ENCODE assay signal across 9 cellular contexts in the genomic region with DNA sequence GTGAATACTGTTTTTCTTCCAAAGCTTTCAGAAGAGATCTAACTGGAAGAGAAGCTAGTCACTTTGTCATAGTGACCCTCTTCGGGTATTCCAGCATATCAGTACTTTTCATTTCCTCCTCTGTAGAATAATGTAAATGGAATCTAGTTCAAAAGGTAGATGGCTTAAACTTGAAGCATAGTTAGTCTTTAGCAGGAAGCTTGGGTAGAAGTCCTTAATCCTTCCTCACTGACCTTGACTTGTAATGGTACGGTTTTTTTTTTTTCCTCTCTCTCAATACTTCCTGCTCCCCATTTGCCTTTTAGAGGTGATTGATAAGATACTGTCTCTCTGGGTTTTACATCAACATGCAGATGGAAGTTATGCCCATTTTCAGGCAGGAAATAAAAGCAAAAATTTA. TPM values are rescaled to one million over a fixed set of nuclear protein-coding genes. Genes with fewer than 3 reads are reported as not detected.
A peak's percentile ranks its signal among the peaks of the same experiment; 100 is the strongest.
DNase-seq lines count a peak whose midpoint lies in the region; ATAC-seq and TF ChIP-seq lines count a peak whose summit lies in the region.
"Had no signal": no experiment of that assay in that cellular context is flagged by ENCODE, and none has a peak within 500 bp of the region (broad histone marks: within the 10 kb centered on the region; RNA-seq: fewer than 3 reads in every experiment).

No MANE protein-coding gene starts in this region.

- peaks cover 33% of the 10 kb centered on the region for H4K20me1 ChIP-seq in neural progenitor cell (ENCODE audit: low read depth)

- no peaks in the 10 kb centered on the region for H3F3A ChIP-seq in neural progenitor cell (ENCODE audit: low read depth)

- peak overlapping the region; percentile 25 for H3K9ac ChIP-seq in neural progenitor cell

- peaks cover 64% of the 10 kb centered on the region for H3K79me2 ChIP-seq in neural progenitor cell (ENCODE audit: low read depth)

- TF ChIP-seq CTCF in Caco-2 (IDR thresholded peaks at IDR 0.05; ENCODE audit: insufficient read depth in 1 of 2, low read depth in 1 of 2, low read length in 1 of 2, severe bottlenecking in 1 of 2, unreplicated experiment in 1 of 2) (no peak), dorsolateral prefrontal cortex (IDR thresholded peaks at IDR 0.05 in 54 of 56, conservative IDR thresholded peaks at IDR 0.05 in 2 of 56; ENCODE audit: low read depth in 1 of 56, partially characterized antibody in 56 of 56) (no peak), neural progenitor cell (IDR thresholded peaks at IDR 0.05) (no peak)

- H3K36me3 ChIP-seq in Caco-2 (ENCODE audit: control insufficient read depth, insufficient read depth, low read length) = no peaks in the 10 kb centered on the region
- H3K36me3 ChIP-seq in neural progenitor cell = no peaks in the 10 kb centered on the region

- H3K27ac Mint-ChIP-seq in Caco-2 (ENCODE audit: unreplicated experiment) (peak overlapping the region; percentile 94), neural progenitor cell (no peak overlapping the region)

- BruUV-seq in Caco-2 (replicated peaks; lab: Mats Ljungman, UMichigan) = TSS peak; percentile 44

- DNase-seq in Caco-2 (no peak), NCI-H69 (lab: John Stamatoyannopoulos, UW) (peak; percentile 28), dorsolateral prefrontal cortex (no peak), neural progenitor cell (ENCODE audit: low spot score) (no peak), DMS79 (lab: John Stamatoyannopoulos, UW) (no peak), epidermal melanocyte (ENCODE audit: insufficient read length, low spot score) (no peak), NCI-H2029 treated with DMSO at 0.1 percent for 48 hours (lab: John Stamatoyannopoulos, UW) (no peak)
- DNase-seq: T1000 had no signal

- intact Hi-C loops in Caco-2 (cut with micrococcal nuclease; ENCODE audit: unreplicated experiment) (no loop called here), dorsolateral prefrontal cortex (cut with DNase I) (loop anchor here (5.0 kb wide), 2 partner anchors 139 to 1304 kb away; a partner anchor contains a TSS)

- no peak overlapping the region for H2AFZ ChIP-seq in neural progenitor cell (replicated peaks)

- H3K4me2 ChIP-seq in neural progenitor cell = peak overlapping the region; percentile 86

- CTCF ChIA-PET in Caco-2 (lab: Charles Lee) = no interaction called here

- H3K27ac ChIP-seq in dorsolateral prefrontal cortex = peak overlapping the region in 36 of 59 donors; percentile 5 to 96 (median 63)
- H3K27ac ChIP-seq in neural progenitor cell = no peak overlapping the region

- H3K4me3 ChIP-seq in Caco-2 (ENCODE audit: low read depth, low read length) (peak overlapping the region; percentile 100), dorsolateral prefrontal cortex (peak overlapping the region in 58 of 59 donors; percentile 15 to 99 (median 93)), neural progenitor cell (peak overlapping the region; percentile 89)

- H3K4me1 Mint-ChIP-seq in Caco-2 (ENCODE audit: low read depth, unreplicated experiment) (peaks cover 44% of the 10 kb centered on the region), neural progenitor cell (peaks cover 18% of the 10 kb centered on the region)

- H3K36me3 Mint-ChIP-seq in Caco-2 (ENCODE audit: insufficient read depth, unreplicated experiment) (peaks cover 14% of the 10 kb centered on the region), neural progenitor cell (peaks cover 5% of the 10 kb centered on the region)

- H3K9me3 Mint-ChIP-seq in Caco-2 (ENCODE audit: unreplicated experiment) (no peaks in the 10 kb centered on the region), neural progenitor cell (peaks cover 2% of the 10 kb centered on the region)

- no peaks in the 10 kb centered on the region for H3K9me3 ChIP-seq in Caco-2
- no peaks in the 10 kb centered on the region for H3K9me3 ChIP-seq in neural progenitor cell (ENCODE audit: low read depth)

- H3K27me3 Mint-ChIP-seq in Caco-2 (ENCODE audit: insufficient read depth, unreplicated experiment) (no peaks in the 10 kb centered on the region), neural progenitor cell (ENCODE audit: insufficient read depth, low read depth) (peaks cover 2% of the 10 kb centered on the region)

- POLR2A ChIA-PET in Caco-2 (lab: Charles Lee) = no interaction called here

- peak overlapping the region; percentile 84 for H3K4me3 Mint-ChIP-seq in Caco-2 (ENCODE audit: unreplicated experiment)
- peak overlapping the region; percentile 93 for H3K4me3 Mint-ChIP-seq in neural progenitor cell

- peaks cover 51% of the 10 kb centered on the region for H3K4me1 ChIP-seq in Caco-2
- peaks cover 9% of the 10 kb centered on the region for H3K4me1 ChIP-seq in neural progenitor cell

- H3K27me3 ChIP-seq in Caco-2 (replicated peaks; ENCODE audit: control insufficient read depth, insufficient read depth, low read length) = no peaks in the 10 kb centered on the region
- no peaks in the 10 kb centered on the region for H3K27me3 ChIP-seq in dorsolateral prefrontal cortex
- H3K27me3 ChIP-seq in neural progenitor cell = peaks cover 8% of the 10 kb centered on the region

- ATAC-seq in GM18511 (IDR thresholded peaks at IDR 0.05; ENCODE audit: unreplicated experiment) = no peak

RNA-seq across cellular contexts. Expression of a gene that starts 1.7 kb away (rescaled TPM):
- total RNA-seq in Caco-2 (2022) (23.7 and 27.3 TPM in 2 replicates), dorsolateral prefrontal cortex (10 to 100 TPM; 21.6 to 85.6 (median 58.1) TPM), neural progenitor cell (ENCODE audit: low replicate concordance) (23.2 and 23.7 TPM in 2 replicates)
